Comparison of ENCODE assay signal across 8 cellular contexts in the genomic region with DNA sequence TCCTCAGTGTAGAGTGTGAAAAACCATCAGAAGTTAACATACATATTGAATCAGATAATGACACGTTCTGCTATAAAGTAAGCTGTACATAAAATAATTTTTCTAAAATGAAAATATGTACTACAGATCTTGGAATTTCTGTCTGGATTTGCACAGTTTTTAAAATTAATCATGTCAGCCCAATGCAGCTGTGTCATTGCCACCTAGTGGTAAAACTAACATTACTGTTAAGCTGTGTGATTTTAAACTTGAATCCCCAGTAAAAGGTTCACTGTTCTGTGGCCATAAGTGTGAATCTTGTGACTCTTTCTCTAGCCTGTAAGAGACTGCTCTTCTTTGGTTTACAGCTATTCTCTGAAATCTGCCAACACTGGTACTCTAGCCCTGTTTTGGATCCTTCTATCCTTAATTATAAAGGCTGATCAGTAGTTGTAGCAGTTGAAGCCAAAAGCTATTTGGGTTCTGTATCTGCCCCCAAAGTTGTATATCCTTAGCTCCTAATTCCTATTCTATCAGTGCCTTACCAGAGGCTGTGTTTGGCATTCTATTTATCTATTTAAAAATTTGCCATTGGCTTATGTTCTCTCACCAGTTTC. TPM values are rescaled to one million over a fixed set of nuclear protein-coding genes. Genes with fewer than 3 reads are reported as not detected.
DNase-seq lines count a peak whose midpoint lies in the region; ATAC-seq, FAIRE-seq and TF ChIP-seq lines count a peak whose summit lies in the region.

No MANE protein-coding gene starts in this region.

- intact Hi-C loops in CD4-positive, alpha-beta memory T cell (cut with micrococcal nuclease), result loop anchor here (1.0 to 5.0 kb wide), 5 partner anchors 303 to 1902 kb away; partner anchors contain the start of genes ANKRD49, MRE11 and MTMR2
- intact Hi-C loops in right cardiac atrium (cut with DNase I), result loop anchor here in 1 of 4 donors (10.0 kb wide), 1 partner anchor 559 kb away; no protein-coding TSS in a partner anchor

- H3K9me2 ChIP-seq in GM23248 (ENCODE audit: insufficient read depth) (no peaks in the 10 kb centered on the region), OCI-LY1 (ENCODE audit: low read depth, low read length) (no peaks in the 10 kb centered on the region)

- FAIRE-seq in endometrium (lab: Jason Lieb, UNC), result peak; percentile 45

- H3K27me3 ChIP-seq in CD4-positive, alpha-beta memory T cell (ENCODE audit: insufficient read depth, low read length), result no peaks in the 10 kb centered on the region
- H3K27me3 ChIP-seq in GM23248 (replicated peaks; ENCODE audit: insufficient read depth) (no peaks in the 10 kb centered on the region), OCI-LY1 (ENCODE audit: insufficient read depth, low read length) (no peaks in the 10 kb centered on the region), osteoblast (ENCODE audit: insufficient read depth, low read length) (no peaks in the 10 kb centered on the region), right cardiac atrium (ENCODE audit: control insufficient read depth, insufficient read depth) (no peaks in the 10 kb centered on the region)

- peaks cover 61% of the 10 kb centered on the region for H3K79me2 ChIP-seq in GM23248 (ENCODE audit: insufficient read depth)
- H3K79me2 ChIP-seq in OCI-LY1 (ENCODE audit: insufficient read depth, low read length), result peaks cover 11% of the 10 kb centered on the region; the same call in 1 of the 2 replicates
- peaks cover 36% of the 10 kb centered on the region for H3K79me2 ChIP-seq in osteoblast (ENCODE audit: insufficient read depth, low read length)

- H3K27me3 Mint-ChIP-seq in CD4-positive, alpha-beta memory T cell, result no peaks in the 10 kb centered on the region

- no peak for ATAC-seq in right cardiac atrium

- H4K20me1 ChIP-seq in GM23248 (ENCODE audit: insufficient read depth) (no peaks in the 10 kb centered on the region), OCI-LY1 (ENCODE audit: insufficient read depth, low read length) (0 out of 2 replicates have a peak, but pooled peaks cover 2% of the 10 kb centered on the region), osteoblast (ENCODE audit: insufficient read depth, low read length) (no peaks in the 10 kb centered on the region)

- H3K4me1 Mint-ChIP-seq in CD4-positive, alpha-beta memory T cell, result peaks cover 7 to 31% (median 15%) of the 10 kb centered on the region in 4 donors

- peaks cover 14% of the 10 kb centered on the region for H3K4me1 ChIP-seq in CD4-positive, alpha-beta memory T cell (ENCODE audit: insufficient read depth, low read length)
- peaks cover 36% of the 10 kb centered on the region for H3K4me1 ChIP-seq in GM23248 (ENCODE audit: insufficient read depth)
- peaks cover 26% of the 10 kb centered on the region for H3K4me1 ChIP-seq in OCI-LY1 (ENCODE audit: insufficient read depth, low read length, severe bottlenecking)
- peaks cover 17% of the 10 kb centered on the region for H3K4me1 ChIP-seq in osteoblast (ENCODE audit: insufficient read depth, low read length)
- H3K4me1 ChIP-seq in right cardiac atrium (ENCODE audit: control insufficient read depth, insufficient read depth, low read length), result no peaks in the 10 kb centered on the region

- no peaks in the 10 kb centered on the region for H3K9me3 ChIP-seq in CD4-positive, alpha-beta memory T cell (ENCODE audit: control insufficient read depth in 1 of 2, low read length in 2 of 2)
- H3K9me3 ChIP-seq in GM23248 (ENCODE audit: low read depth) (no peaks in the 10 kb centered on the region), OCI-LY1 (ENCODE audit: low read length) (no peaks in the 10 kb centered on the region), osteoblast (ENCODE audit: low read depth, low read length) (no peaks in the 10 kb centered on the region), right cardiac atrium (ENCODE audit: control insufficient read depth, low read length) (no peaks in the 10 kb centered on the region)

- no peak overlapping the region for H3K4me3 Mint-ChIP-seq in CD4-positive, alpha-beta memory T cell

- H3K36me3 ChIP-seq in CD4-positive, alpha-beta memory T cell (ENCODE audit: insufficient read depth, low read length), result no peaks in the 10 kb centered on the region
- H3K36me3 ChIP-seq in GM23248 (ENCODE audit: low read depth), result no peaks in the 10 kb centered on the region
- H3K36me3 ChIP-seq in OCI-LY1 (ENCODE audit: insufficient read depth, low read length), result no peaks in the 10 kb centered on the region
- no peaks in the 10 kb centered on the region for H3K36me3 ChIP-seq in osteoblast (ENCODE audit: insufficient read depth, low read length)

- in situ Hi-C loops in GM23248 (cut with MboI), result loop anchor here (25.0 kb wide), 1 partner anchor 1232 kb away; no protein-coding TSS in a partner anchor

- CTCF ChIA-PET in CD4-positive, alpha-beta memory T cell (lab: Charles Lee; ENCODE audit: partially characterized antibody), result interaction anchor here (0.7 to 3.5 kb wide), 45 partner anchors 8 to 1327 kb away, joined by 3 to 66 read pairs (median 3); partner anchors contain the start of genes ENDOD1, FAM76B, MAML2 and SRSF8

- H3K9me3 Mint-ChIP-seq in CD4-positive, alpha-beta memory T cell, result no peaks in the 10 kb centered on the region

- H3K9ac ChIP-seq in GM23248 (peak overlapping the region; percentile 47), OCI-LY1 (ENCODE audit: low read length) (no peak overlapping the region)

- peaks cover 0 to 3% of the 10 kb centered on the region in 2 donors for H3K36me3 Mint-ChIP-seq in CD4-positive, alpha-beta memory T cell

- H2AFZ ChIP-seq in GM23248 (no peak overlapping the region), OCI-LY1 (ENCODE audit: low read length) (no peak overlapping the region), osteoblast (ENCODE audit: low read length) (no peak overlapping the region)

- 0% methylated on average over 1 of the region's 1 CpG for WGBS in GM23248 (ENCODE audit: low coverage in 1 of 2, low lambda C conversion rate in 2 of 2, missing lambda C conversion rate in 2 of 2), 2 experiments
- 15% methylated on average over 1 of the region's 1 CpG for WGBS in right cardiac atrium

- peak in 4 of 5 donors; percentile 30 to 40 (median 36) for DNase-seq in CD4-positive, alpha-beta memory T cell
- peak; percentile 75 for DNase-seq in GM23248
- DNase-seq in osteoblast (ENCODE audit: insufficient read length, low spot score, missing footprints), result peak; percentile 60
- no peak for DNase-seq in NK-92 treated with Interleukin-12 subunit alpha and Interleukin-12 subunit beta, amount 100 ng/mL, for 24 hours (lab: John Stamatoyannopoulos, UW)
- no peak for DNase-seq in GF-D8 (lab: John Stamatoyannopoulos, UW)
- no peak for DNase-seq in right cardiac atrium

- TF ChIP-seq CTCF in OCI-LY1 (IDR thresholded peaks at IDR 0.05; ENCODE audit: low read length), result peak; percentile 77; the same call in 1 of the 2 replicates
- peak; percentile 73 for TF ChIP-seq CTCF in osteoblast (IDR thresholded peaks at IDR 0.05; ENCODE audit: extremely low read depth, low read depth, low read length)

- no peak overlapping the region for H3K27ac Mint-ChIP-seq in CD4-positive, alpha-beta memory T cell

- H3F3A ChIP-seq in GM23248 (ENCODE audit: insufficient read depth) (peaks cover 21% of the 10 kb centered on the region; the same call in 1 of the 2 replicates), OCI-LY1 (ENCODE audit: insufficient read depth, low read length) (0 out of 2 replicates have a peak, but pooled peaks cover 5% of the 10 kb centered on the region)

- peak overlapping the region; percentile 64 for H3K4me2 ChIP-seq in GM23248 (ENCODE audit: unreplicated experiment)
- H3K4me2 ChIP-seq in OCI-LY1 (ENCODE audit: low read length), result no peak overlapping the region
- peak overlapping the region; percentile 51 for H3K4me2 ChIP-seq in osteoblast (ENCODE audit: insufficient read depth, low read length)

- H3K4me3 ChIP-seq in CD4-positive, alpha-beta memory T cell (ENCODE audit: low read length in 2 of 2), result no peak overlapping the region
- H3K4me3 ChIP-seq in GM23248, result no peak overlapping the region
- no peak overlapping the region for H3K4me3 ChIP-seq in OCI-LY1 (ENCODE audit: low read depth, low read length, poor library complexity, severe bottlenecking)
- H3K4me3 ChIP-seq in osteoblast (ENCODE audit: insufficient read depth, low read length), result no peak overlapping the region
- no peak overlapping the region for H3K4me3 ChIP-seq in right cardiac atrium (ENCODE audit: low read length)

- H3K27ac ChIP-seq in CD4-positive, alpha-beta memory T cell (ENCODE audit: low read depth, low read length), result no peak overlapping the region
- H3K27ac ChIP-seq in GM23248, result no peak overlapping the region
- H3K27ac ChIP-seq in OCI-LY1 (ENCODE audit: low read depth, low read length, poor library complexity, severe bottlenecking), result no peak overlapping the region
- H3K27ac ChIP-seq in osteoblast (ENCODE audit: low read depth, low read length), result no peak overlapping the region
- no peak overlapping the region for H3K27ac ChIP-seq in right cardiac atrium (ENCODE audit: low read length)

- POLR2A ChIA-PET in CD4-positive, alpha-beta memory T cell (lab: Charles Lee; ENCODE audit: partially characterized antibody), result interaction anchor here (0.7 to 2.0 kb wide), 4 partner anchors 338 to 605 kb away, joined by 3 to 6 read pairs (median 4); partner anchors contain the start of genes CEP57 and FAM76B

RNA-seq across cellular contexts. Expression of gene JRKL, which starts 4.0 kb away (rescaled TPM):
- total RNA-seq in CD4-positive, alpha-beta memory T cell, result 10 to 100 TPM; 18.3 to 20.0 TPM
- polyA plus RNA-seq in CD4-positive, alpha-beta memory T cell, result 1 to 10 TPM; 1.9 to 4.0 TPM
- total RNA-seq in GM23248 (2014; rRNA removed; shearing (Covaris generic)), result 9.4 and 11.9 TPM in 2 replicates
- polyA plus RNA-seq in GM23248 (2016; fragmentation: Nextera tagmentation; extraction: Ambion mirVana) (11.2 and 11.7 TPM in 2 replicates), right cardiac atrium (4.4 TPM)
- total RNA-seq in osteoblast (8.5 and 9.8 TPM in 2 replicates), right cardiac atrium (1 to 10 TPM; 6.8 to 8.5 (median 7.6) TPM)

RNA-seq across cellular contexts. Expression of gene CCDC82, which starts 4.1 kb away (rescaled TPM):
- 10 to 100 TPM; 37.9 to 42.8 TPM for total RNA-seq in CD4-positive, alpha-beta memory T cell
- polyA plus RNA-seq in CD4-positive, alpha-beta memory T cell, result 10 to 100 TPM; 12.9 to 29.2 TPM
- 14.8 and 19.1 TPM in 2 replicates for total RNA-seq in GM23248 (2014; rRNA removed; shearing (Covaris generic))
- polyA plus RNA-seq in GM23248 (2016; fragmentation: Nextera tagmentation; extraction: Ambion mirVana) (27.3 and 33.2 TPM in 2 replicates), right cardiac atrium (23.1 TPM)
- total RNA-seq in osteoblast (19.5 and 21.8 TPM in 2 replicates), right cardiac atrium (10 to 100 TPM; 17.2 to 23.1 (median 18.5) TPM)

RNA-seq across cellular contexts. Expression of gene MAML2, which starts 50.9 kb away (rescaled TPM):
- total RNA-seq in CD4-positive, alpha-beta memory T cell, result 10 to 100 TPM; 37.5 to 38.3 TPM
- 10 to 100 TPM in 1 of 2 donors, 1 to 10 TPM in 1; 1.6 to 13.4 TPM for polyA plus RNA-seq in CD4-positive, alpha-beta memory T cell
- 22.1 and 23.7 TPM in 2 replicates for total RNA-seq in GM23248 (2014; rRNA removed; shearing (Covaris generic))
- polyA plus RNA-seq in GM23248 (2016; fragmentation: Nextera tagmentation; extraction: Ambion mirVana), result 6.8 and 7.4 TPM in 2 replicates
- total RNA-seq in osteoblast, result 17.4 and 19.2 TPM in 2 replicates
- total RNA-seq in right cardiac atrium, result 1 to 10 TPM; 7.0 to 9.9 (median 7.9) TPM
- 2.7 TPM for polyA plus RNA-seq in right cardiac atrium

Comparison
In these comparisons a context has a peak if more than half of its experiments do, and no peak if none do; other contexts are left out.
1. DNase-seq: peak in CD4-positive, alpha-beta memory T cell (4 of 5), GM23248 (single experiment) and osteoblast (single experiment); none in NK-92 treated with Interleukin-12 subunit alpha and Interleukin-12 subunit beta, amount 100 ng/mL, for 24 hours (single experiment), GF-D8 (single experiment) and right cardiac atrium (0 of 3).